ENCODE assay signal across 18 cellular contexts in genomic region chr6:16781348-16782169, GRCh38. TPM values are rescaled to one million over a fixed set of nuclear protein-coding genes. Genes with fewer than 3 reads are reported as not detected.
DNase-seq lines count a peak whose midpoint lies in the region; ATAC-seq, FAIRE-seq and TF ChIP-seq lines count a peak whose summit lies in the region.
"Had no signal": no experiment of that assay in that cellular context is flagged by ENCODE, and none has a peak within 500 bp of the region (broad histone marks: within the 10 kb centered on the region; RNA-seq: fewer than 3 reads in every experiment).

No MANE protein-coding gene starts in this region.

- no peaks in the 10 kb centered on the region; a peak in 1 of 5 replicates for H3K27me3 ChIP-seq in K562 (ENCODE audit: control insufficient read depth in 2 of 2, insufficient read depth in 2 of 2, low read length in 2 of 2)
- H3K27me3 ChIP-seq: spleen, stomach had no signal

- no peaks in the 10 kb centered on the region for H3K9me3 ChIP-seq in K562 (replicated peaks; ENCODE audit: control insufficient read depth, insufficient read depth, low read depth, low read length)
- H3K9me3 ChIP-seq: stomach had no signal

- no peak overlapping the region for H2AFZ ChIP-seq in K562 (ENCODE audit: low read depth, low read length)

- H3K4me3 Mint-ChIP-seq in type B pancreatic cell = no peak overlapping the region
- H3K4me3 Mint-ChIP-seq: activated CD4-positive, alpha-beta memory T cell treated with anti-CD3 and anti-CD28 coated beads for 36 hours; activated T-cell treated with anti-CD3 and anti-CD28 coated beads, Interleukin-2, amount 50 U/mL, for 72 hours; CD8-positive, alpha-beta memory T cell had no signal

- DNase-seq in NCI-H82 (lab: John Stamatoyannopoulos, UW) = peak; percentile 38
- DNase-seq in NCI-H82 treated with DMSO at 0.1 percent for 48 hours (lab: John Stamatoyannopoulos, UW; ENCODE audit: unreplicated experiment) = no peak
- DNase-seq in K562 (ENCODE audit: extremely low read depth in 1 of 4, low spot score in 3 of 4) = peak in 1 of 4 experiments; percentile 18
- DNase-seq in type B pancreatic cell (ENCODE audit: extremely low spot score, unreplicated experiment) = no peak
- DNase-seq in dermis blood vessel endothelial cell = no peak
- DNase-seq in stimulated activated CD4-positive, alpha-beta T cell treated with anti-CD3 and anti-CD28 coated beads, Interleukin-15, amount 100 ng/mL, for 24 hours = no peak
- DNase-seq in stimulated activated CD8-positive, alpha-beta memory T cell treated with anti-CD3 and anti-CD28 coated beads, Interleukin-4, amount 100 ng/mL, for 48 hours = no peak
- DNase-seq: activated CD4-positive, alpha-beta memory T cell treated with anti-CD3 and anti-CD28 coated beads for 36 hours; activated T-cell treated with anti-CD3 and anti-CD28 coated beads, Interleukin-2, amount 50 U/mL, for 72 hours; CD8-positive, alpha-beta memory T cell; GDM1; spleen; stomach had no signal

- in situ Hi-C loops in K562 (cut with MboI) = no loop called here

- H3K79me2 ChIP-seq in K562 (ENCODE audit: control insufficient read depth, insufficient read depth, low read length) = no peaks in the 10 kb centered on the region

- no peaks in the 10 kb centered on the region for H3K9me3 Mint-ChIP-seq in type B pancreatic cell

- H3K4me1 ChIP-seq in K562 (replicated peaks in 1 of 2; ENCODE audit: control insufficient read depth in 2 of 2, insufficient read depth in 2 of 2, low read length in 2 of 2) = no peaks in the 10 kb centered on the region; a peak in 1 of 5 replicates
- H3K4me1 ChIP-seq: spleen, stomach had no signal

- peaks cover 8% of the 10 kb centered on the region for H3K4me1 Mint-ChIP-seq in type B pancreatic cell (ENCODE audit: unreplicated experiment)

- H3K4me3 ChIP-seq in K562 = no peak overlapping the region
- H3K4me3 ChIP-seq: spleen, stomach had no signal

- H3K36me3 Mint-ChIP-seq in type B pancreatic cell = peaks cover 4% of the 10 kb centered on the region

- POLR2A ChIA-PET in K562 (lab: Yijun Ruan, JAX) = interaction anchor here (1.1 to 2.1 kb wide), 3 partner anchors 11 to 23 kb away, joined by 3 to 7 read pairs (median 5); no protein-coding TSS in a partner anchor

- no peak overlapping the region for H3K9ac ChIP-seq in K562 (ENCODE audit: insufficient read depth in 1 of 2, low read depth in 2 of 2, low read length in 2 of 2)

- no peak for TF ChIP-seq RAD21 in K562 (CRISPR knock-in tag; conservative IDR thresholded peaks at IDR 0.05 in 1 of 2, IDR thresholded peaks at IDR 0.05 in 1 of 2)

- no peaks in the 10 kb centered on the region for H3K9me1 ChIP-seq in K562 (ENCODE audit: control insufficient read depth, insufficient read depth, low read length)

- no peak for TF ChIP-seq EP300 in K562 (IDR thresholded peaks at IDR 0.05; ENCODE audit: low read length)

- TF ChIP-seq CTCF in K562 (IDR thresholded peaks at IDR 0.05 in 2 of 3, conservative IDR thresholded peaks at IDR 0.05 in 1 of 3; ENCODE audit: insufficient read depth in 2 of 3, low read depth in 1 of 3, low read length in 3 of 3) = no peak
- TF ChIP-seq CTCF in type B pancreatic cell (conservative IDR thresholded peaks at IDR 0.05) = no peak

- peak; percentile 77 for ATAC-seq in K562
- ATAC-seq: activated T-cell treated with anti-CD3 and anti-CD28 coated beads, Interleukin-2, amount 50 U/mL, for 72 hours had no signal

- H4K20me1 ChIP-seq in K562 (replicated peaks; ENCODE audit: control insufficient read depth, insufficient read depth, low read length) = no peaks in the 10 kb centered on the region

- peak overlapping the region; percentile 63 for H3K27ac Mint-ChIP-seq in type B pancreatic cell
- H3K27ac Mint-ChIP-seq: activated CD4-positive, alpha-beta memory T cell treated with anti-CD3 and anti-CD28 coated beads for 36 hours; activated T-cell treated with anti-CD3 and anti-CD28 coated beads, Interleukin-2, amount 50 U/mL, for 72 hours had no signal

- no peak overlapping the region for H3K4me2 ChIP-seq in K562 (ENCODE audit: insufficient read depth, low read length)

- no peak for TF ChIP-seq POLR2A in K562 (conservative IDR thresholded peaks at IDR 0.05)

- CTCF ChIA-PET in K562 (lab: Yijun Ruan, JAX; ENCODE audit: low intra/inter-chr PET ratio) = no interaction called here

- FAIRE-seq in K562 (lab: Jason Lieb, UNC) (no peak), islet of Langerhans (lab: Jason Lieb, UNC) (peak; percentile 88)
- FAIRE-seq: A204.1, endometrium, frontal cortex had no signal

- intact Hi-C loops in K562 (cut with micrococcal nuclease) = no loop called here

- no peak overlapping the region for H3K27ac ChIP-seq in K562 (ENCODE audit: extremely low read depth, low read depth, low read length)
- H3K27ac ChIP-seq: spleen, stomach had no signal

- BruUV-seq in K562 (replicated peaks; lab: Mats Ljungman, UMichigan) = no TSS peak

- no peaks in the 10 kb centered on the region for H3K36me3 ChIP-seq in K562 (ENCODE audit: control insufficient read depth, insufficient read depth, low read length)
- H3K36me3 ChIP-seq: spleen, stomach had no signal

- no peaks in the 10 kb centered on the region for H3K27me3 Mint-ChIP-seq in type B pancreatic cell

- WGBS in K562 (ENCODE audit: insufficient coverage, low coverage, missing lambda C conversion rate) = 4% methylated on average over 8 of the region's 8 CpGs

TF ChIP-seq in K562, 482 proteins besides CTCF, POLR2A, EP300 and RAD21:
- TF ChIP-seq CBFA2T3 (IDR thresholded peaks at IDR 0.05) (peak; percentile 25; the same call in 1 of the 2 replicates), RFX1 (IDR thresholded peaks at IDR 0.05) (peak; percentile 22; the same call in 1 of the 2 replicates), MXD1 (CRISPR knock-in tag; IDR thresholded peaks at IDR 0.05; ENCODE audit: borderline replicate concordance, poor library complexity, severe bottlenecking) (no peak), ZBTB33 (CRISPR knock-in tag; IDR thresholded peaks at IDR 0.05) (no peak), CREB1 (IDR thresholded peaks at IDR 0.05) (no peak), CREB1 (CRISPR knock-in tag; IDR thresholded peaks at IDR 0.05) (no peak), MEF2D (tag; conservative IDR thresholded peaks at IDR 0.05; ENCODE audit: low read depth) (peak; percentile 70), NFIC (IDR thresholded peaks at IDR 0.05) (peak; percentile 46), GTF2E2 (tag; IDR thresholded peaks at IDR 0.05) (no peak)

RNA-seq across cellular contexts. Expression of gene ATXN1, which starts 20.3 kb away (rescaled TPM):
- total RNA-seq in K562 (2011; cell fraction: chromatin; rRNA removed; ENCODE audit: low replicate concordance) = 1.0 and 1.9 TPM in 2 replicates
- 1.3 and 1.8 TPM in 2 replicates for total RNA-seq in K562 (2011; cell fraction: nucleolus; rRNA removed)
- total RNA-seq in K562 (2011; cell fraction: nucleoplasm; rRNA removed) = 0.88 and 1.4 TPM in 2 replicates
- total RNA-seq in K562 (2014; rRNA removed) = under 0.01 and 0.41 TPM in 2 replicates
- 0.29 and 0.47 TPM in 2 replicates for total RNA-seq in K562 (2014; rRNA removed; fragmentation: Illumina TruSeq; extraction: Trizol)
- total RNA-seq in K562 (2015; rRNA removed; fragmentation: Illumina TruSeq; extraction: Trizol) = 0.80 and 0.94 TPM in 2 replicates
- 0.60 and 0.63 TPM in 2 replicates for total RNA-seq in K562 (2021)
- polyA plus RNA-seq in K562 (2011; rRNA removed) = 0.81 and 1.6 TPM in 2 replicates
- polyA plus RNA-seq in K562 (2011; cell fraction: cytosol; rRNA removed) = 1.4 and 2.0 TPM in 2 replicates
- polyA plus RNA-seq in K562 (2011; cell fraction: nucleus; rRNA removed) = 4.1 and 5.8 TPM in 2 replicates
- 1.9 and 2.3 TPM in 2 replicates for polyA plus RNA-seq in K562 (2012)
- polyA plus RNA-seq in K562 (2014; fragmentation: Illumina TruSeq; extraction: Trizol) = 0.37 and 0.46 TPM in 2 replicates
- polyA plus RNA-seq in K562 (2014; fragmentation: Nextera tagmentation; extraction: Ambion mirVana) = 1 to 10 TPM in 1 of 2 experiments, under 1 TPM in 1; 0.58 to 1.2 TPM
- 0.15 and 1.9 TPM in 2 replicates for polyA plus RNA-seq in K562 (2014; rRNA removed)
- polyA minus RNA-seq in K562 (2011; rRNA and poly(A)+ RNA removed) = 0.81 and 2.5 TPM in 2 replicates
- polyA minus RNA-seq in K562 (2011; cell fraction: cytosol; rRNA and poly(A)+ RNA removed) = 1.4 and 2.0 TPM in 2 replicates
- polyA minus RNA-seq in K562 (2011; cell fraction: nucleus; rRNA and poly(A)+ RNA removed) = 1.1 TPM in 2 replicates
- total RNA-seq in type B pancreatic cell (ENCODE audit: low replicate concordance) = 33.7 and 35.1 TPM in 2 replicates
- 14.3 and 15.3 TPM in 2 replicates for total RNA-seq in dermis blood vessel endothelial cell
- total RNA-seq: OCI-LY7 had no signal
